Comparison of ENCODE assay signal across 5 cellular contexts in the genomic region with DNA sequence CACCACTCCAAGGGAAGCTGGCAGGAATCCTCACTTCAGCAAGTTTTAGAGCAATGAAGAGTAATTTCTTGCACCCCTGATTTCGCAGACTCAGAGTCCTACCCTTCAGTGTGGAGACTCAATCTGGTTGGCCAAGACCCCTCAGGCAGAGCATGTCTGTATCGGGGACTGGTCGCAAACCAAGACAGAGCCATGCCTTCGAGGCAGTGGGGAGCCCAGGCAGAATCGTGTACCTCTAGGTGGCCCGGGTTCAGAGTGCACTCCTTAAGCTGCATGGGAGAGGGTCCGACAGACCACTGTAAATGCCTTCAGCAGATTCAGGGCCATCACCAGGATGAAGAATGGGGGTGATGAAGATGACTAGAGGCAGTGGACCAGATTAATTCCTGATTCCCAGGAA.
"Had no signal": no experiment of that assay in that cellular context is flagged by ENCODE, and none has a peak within 500 bp of the region (broad histone marks: within the 10 kb centered on the region; RNA-seq: fewer than 3 reads in every experiment).

No MANE protein-coding gene starts in this region.

- H3K27ac ChIP-seq: GM23248 had no signal

- H3K4me3 ChIP-seq: GM23248, K562 had no signal

- DNase-seq: GM23248, H9, HCEC 1CT, IMR-90 had no signal
